19 cellular contexts compared by ENCODE assay signal in the genomic region with DNA sequence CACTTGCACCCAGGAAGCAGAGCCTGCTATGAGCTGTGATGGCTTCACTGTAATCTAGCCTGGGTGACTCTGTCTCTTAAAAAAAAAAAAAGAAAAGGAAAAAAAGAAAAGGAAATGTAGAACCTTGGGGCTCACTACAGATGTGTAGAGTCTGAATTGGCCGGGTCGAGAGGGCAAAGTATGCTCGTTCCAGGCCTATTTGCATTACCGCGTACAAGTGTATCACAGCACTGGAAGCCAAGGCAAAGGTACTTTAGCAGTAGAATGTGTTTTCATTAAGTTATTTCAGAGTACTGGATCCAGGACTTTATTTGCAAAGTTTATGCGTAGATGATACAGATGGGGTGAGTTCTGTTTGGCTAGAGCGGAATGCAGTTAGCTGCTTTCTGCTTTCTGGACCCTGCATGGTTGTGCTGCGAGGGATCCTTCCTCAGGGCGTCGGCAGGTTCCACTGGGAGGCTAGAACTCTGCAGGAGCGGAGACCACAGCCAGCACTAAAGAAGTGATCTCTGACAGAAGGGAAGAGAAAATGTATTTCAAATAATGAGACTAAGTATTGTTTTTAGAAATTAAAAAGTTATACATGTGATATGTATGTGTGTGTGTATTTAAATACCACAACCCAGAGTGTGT. TPM values are rescaled to one million over a fixed set of nuclear protein-coding genes. Genes with fewer than 3 reads are reported as not detected.
DNase-seq lines count a peak whose midpoint lies in the region; ATAC-seq and TF ChIP-seq lines count a peak whose summit lies in the region.
"Had no signal": no experiment of that assay in that cellular context is flagged by ENCODE, and none has a peak within 500 bp of the region (broad histone marks: within the 10 kb centered on the region; RNA-seq: fewer than 3 reads in every experiment).

No MANE protein-coding gene starts in this region.

- no peaks in the 10 kb centered on the region for H3K9me3 Mint-ChIP-seq in CD4-positive, alpha-beta T cell

- no peak for TF ChIP-seq POLR2A in sigmoid colon (IDR thresholded peaks at IDR 0.05)

- no peak overlapping the region for H3K4me3 ChIP-seq in sigmoid colon
- H3K4me3 ChIP-seq: adrenal gland, SK-N-MC had no signal

- 80 to 86% methylated on average over 11 of the region's 11 CpGs for WGBS in sigmoid colon, 2 donors

- H3K27ac ChIP-seq in CD4-positive, alpha-beta T cell (ENCODE audit: low read depth, low read length) = no peak overlapping the region
- H3K27ac ChIP-seq in sigmoid colon = peak overlapping the region; percentile 72 to 86 (median 81)
- H3K27ac ChIP-seq: parathyroid adenoma, SK-N-MC, VCaP had no signal

- CTCF ChIA-PET in CD4-positive, alpha-beta T cell (lab: Charles Lee) = no interaction called here

- no peaks in the 10 kb centered on the region for H3K27me3 Mint-ChIP-seq in CD4-positive, alpha-beta T cell
- H3K27me3 Mint-ChIP-seq: naive thymus-derived CD8-positive, alpha-beta T cell had no signal

- TF ChIP-seq EP300 in sigmoid colon (IDR thresholded peaks at IDR 0.05) = no peak

- peak overlapping the region; percentile 26 for H3K4me3 Mint-ChIP-seq in CD4-positive, alpha-beta T cell

- H3K36me3 ChIP-seq in sigmoid colon = no peaks in the 10 kb centered on the region
- H3K36me3 ChIP-seq: adrenal gland had no signal

- no peaks in the 10 kb centered on the region for H3K27me3 ChIP-seq in CD4-positive, alpha-beta T cell (ENCODE audit: control insufficient read depth, insufficient read depth, low read length)
- H3K27me3 ChIP-seq in sigmoid colon = no peaks in the 10 kb centered on the region
- H3K27me3 ChIP-seq: adrenal gland had no signal

- no peak overlapping the region for H3K27ac Mint-ChIP-seq in CD4-positive, alpha-beta T cell

- no peaks in the 10 kb centered on the region for H3K9me3 ChIP-seq in CD4-positive, alpha-beta T cell (ENCODE audit: control insufficient read depth, low read length)
- H3K9me3 ChIP-seq in sigmoid colon = no peaks in the 10 kb centered on the region
- H3K9me3 ChIP-seq: adrenal gland had no signal

- TF ChIP-seq CTCF in CD4-positive, alpha-beta T cell (IDR thresholded peaks at IDR 0.05) = no peak
- no peak for TF ChIP-seq CTCF in sigmoid colon (IDR thresholded peaks at IDR 0.05)

- ATAC-seq in CD4-positive, alpha-beta T cell (ENCODE audit: poor library complexity) = no peak
- ATAC-seq in left colon (peak; percentile 27), GM21723 (IDR thresholded peaks at IDR 0.05; ENCODE audit: unreplicated experiment) (no peak)
- ATAC-seq: naive thymus-derived CD8-positive, alpha-beta T cell had no signal

- POLR2A ChIA-PET in CD4-positive, alpha-beta T cell (lab: Charles Lee) = interaction anchor here (1.6 kb wide), 1 partner anchor 9 kb away, joined by 4 read pairs; no protein-coding TSS in a partner anchor

- intact Hi-C loops in CD4-positive, alpha-beta T cell (cut with DNase I, micrococcal nuclease) = loop anchor here in 1 of 2 experiments (5.0 kb wide), 2 partner anchors 53 to 107 kb away; a partner anchor contains a TSS
- intact Hi-C loops in left colon (cut with DNase I, micrococcal nuclease) (no loop called here), sigmoid colon (cut with DNase I) (loop anchor here (5.0 kb wide), 1 partner anchor 47 kb away; no protein-coding TSS in a partner anchor)

- H3K4me1 ChIP-seq in sigmoid colon = peaks cover 0 to 87% (median 61%) of the 10 kb centered on the region in 4 donors
- H3K4me1 ChIP-seq: parathyroid adenoma had no signal

- peaks cover 83% of the 10 kb centered on the region for H3K4me1 Mint-ChIP-seq in CD4-positive, alpha-beta T cell (ENCODE audit: low read depth)

- H3K36me3 Mint-ChIP-seq in CD4-positive, alpha-beta T cell (ENCODE audit: low read depth) = peaks cover 9% of the 10 kb centered on the region

- peak; percentile 13 for DNase-seq in activated CD8-positive, alpha-beta memory T cell treated with anti-CD3 and anti-CD28 coated beads, Interleukin-2, amount 50 U/mL, for 48 hours
- DNase-seq in activated CD8-positive, alpha-beta memory T cell treated with anti-CD3 and anti-CD28 coated beads, Interleukin-2, amount 50 U/mL, for 4 hours = no peak
- DNase-seq in CD4-positive, alpha-beta T cell = no peak
- DNase-seq in left colon = no peak
- DNase-seq in sigmoid colon = no peak
- no peak for DNase-seq in occipital lobe (lab: John Stamatoyannopoulos, UW)
- DNase-seq in medulla oblongata (ENCODE audit: extremely low spot score) = no peak
- DNase-seq: activated CD4-positive, alpha-beta T cell treated with anti-CD3 and anti-CD28 coated beads, Interleukin-2, amount 50 U/mL, for 1 hour; AML-193; GDM1; Karpas-422; naive thymus-derived CD8-positive, alpha-beta T cell; NCI-H187 treated with DMSO at 0.1 percent for 48 hours; NCI-H69 had no signal

RNA-seq across cellular contexts. Expression of a gene that starts 51.8 kb away (rescaled TPM):
- total RNA-seq in CD4-positive, alpha-beta T cell = 10 to 100 TPM; 51.9 to 52.7 TPM
- 10 to 100 TPM; 33.6 to 49.0 TPM for total RNA-seq in left colon
- total RNA-seq in sigmoid colon = 10 to 100 TPM; 17.2 to 28.2 (median 18.2) TPM
- polyA plus RNA-seq in sigmoid colon = 10 to 100 TPM in 1 of 3 donors, 1 to 10 TPM in 2; 1.2 to 12.2 (median 2.5) TPM
- 129 TPM for total RNA-seq in occipital lobe
